In genomic region chr20:38167851-38168760, GRCh38 we compare ENCODE assay signal across 1 cellular context.
TF ChIP-seq lines count a peak whose summit lies in the region.

No MANE protein-coding gene starts in this region.

TF ChIP-seq in HepG2, 621 proteins besides CTCF, POLR2A, EP300 and RAD21 (continued from another document and continues in another):
- TF ChIP-seq ZNF407 (CRISPR knock-in tag; IDR thresholded peaks at IDR 0.05; ENCODE audit: not compliant biosample characterization): no peak
- TF ChIP-seq THRA (CRISPR knock-in tag; IDR thresholded peaks at IDR 0.05; ENCODE audit: borderline replicate concordance): peak; percentile 88; the same call in 1 of the 2 replicates
- TF ChIP-seq MAF1 (CRISPR knock-in tag; IDR thresholded peaks at IDR 0.05; ENCODE audit: borderline replicate concordance): no peak
- no peak for TF ChIP-seq CCDC6 (CRISPR knock-in tag; IDR thresholded peaks at IDR 0.05)
- no peak for TF ChIP-seq GZF1 (CRISPR knock-in tag; IDR thresholded peaks at IDR 0.05)
- TF ChIP-seq ZNF616 (CRISPR knock-in tag; IDR thresholded peaks at IDR 0.05; ENCODE audit: low read depth): peak; percentile 29; the same call in 1 of the 2 replicates
- TF ChIP-seq MED8 (CRISPR knock-in tag; IDR thresholded peaks at IDR 0.05; ENCODE audit: insufficient replicate concordance): no peak
- TF ChIP-seq SKI (IDR thresholded peaks at IDR 0.05; ENCODE audit: partially characterized antibody): peak; percentile 77
- TF ChIP-seq FOSL1 (CRISPR knock-in tag; IDR thresholded peaks at IDR 0.05; ENCODE audit: borderline replicate concordance): peak; percentile 62
- TF ChIP-seq KDM5B (CRISPR knock-in tag; IDR thresholded peaks at IDR 0.05; ENCODE audit: borderline replicate concordance): peak; percentile 88; the same call in 1 of the 2 replicates
- peak; percentile 98 for TF ChIP-seq ATF7 (IDR thresholded peaks at IDR 0.05)
- TF ChIP-seq ATF7 (CRISPR knock-in tag; IDR thresholded peaks at IDR 0.05): peak; percentile 48
- no peak for TF ChIP-seq CCAR2 (optimal IDR thresholded peaks at IDR 0.05; ENCODE audit: low read depth, low read length)
- TF ChIP-seq MEIS2 (CRISPR knock-in tag; IDR thresholded peaks at IDR 0.05): peak; percentile 79; the same call in 1 of the 2 replicates
- TF ChIP-seq NPAS2 (CRISPR knock-in tag; IDR thresholded peaks at IDR 0.05; ENCODE audit: borderline replicate concordance): no peak
- peak; percentile 65; the same call in 1 of the 2 replicates for TF ChIP-seq TARDBP (CRISPR knock-in tag; IDR thresholded peaks at IDR 0.05)
- no peak for TF ChIP-seq FOXA1 (IDR thresholded peaks at IDR 0.05)
- peak; percentile 57 for TF ChIP-seq FOXA1 (CRISPR knock-in tag; IDR thresholded peaks at IDR 0.05)
- TF ChIP-seq ZNF414 (CRISPR knock-in tag; IDR thresholded peaks at IDR 0.05): no peak
- TF ChIP-seq YEATS2 (CRISPR knock-in tag; IDR thresholded peaks at IDR 0.05; ENCODE audit: borderline replicate concordance): peak; percentile 76
- TF ChIP-seq ZNF234 (CRISPR knock-in tag; conservative IDR thresholded peaks at IDR 0.05): no peak
- TF ChIP-seq RCOR2 (CRISPR knock-in tag; IDR thresholded peaks at IDR 0.05): 0 out of 2 replicates have a peak, but pooled peaks have one; percentile 25
- no peak for TF ChIP-seq SCMH1 (CRISPR knock-in tag; IDR thresholded peaks at IDR 0.05; ENCODE audit: borderline replicate concordance)
- TF ChIP-seq RARA (CRISPR knock-in tag; IDR thresholded peaks at IDR 0.05): peak; percentile 95
- no peak for TF ChIP-seq ZNF430 (CRISPR knock-in tag; IDR thresholded peaks at IDR 0.05)
- TF ChIP-seq ZNF614 (CRISPR knock-in tag; IDR thresholded peaks at IDR 0.05; ENCODE audit: borderline replicate concordance): peak; percentile 90; the same call in 1 of the 2 replicates
- peak; percentile 75 for TF ChIP-seq KAT8 (CRISPR knock-in tag; IDR thresholded peaks at IDR 0.05)
- TF ChIP-seq ZHX1 (CRISPR knock-in tag; IDR thresholded peaks at IDR 0.05; ENCODE audit: low read depth): no peak
- no peak for TF ChIP-seq NR1H2 (CRISPR knock-in tag; IDR thresholded peaks at IDR 0.05; ENCODE audit: borderline replicate concordance, low read depth)
- no peak for TF ChIP-seq ZNF709 (CRISPR knock-in tag; IDR thresholded peaks at IDR 0.05)
- TF ChIP-seq ZNF160 (CRISPR knock-in tag; IDR thresholded peaks at IDR 0.05): 0 out of 2 replicates have a peak, but pooled peaks have one; percentile 55
- TF ChIP-seq NR2F2 (IDR thresholded peaks at IDR 0.05; ENCODE audit: borderline replicate concordance, low read depth): peak; percentile 59; the same call in 1 of the 2 replicates
- 0 out of 2 replicates have a peak, but pooled peaks have one; percentile 12 for TF ChIP-seq ZNF264 (CRISPR knock-in tag; IDR thresholded peaks at IDR 0.05)
- peak; percentile 37; the same call in 1 of the 2 replicates for TF ChIP-seq ZNF317 (CRISPR knock-in tag; IDR thresholded peaks at IDR 0.05)
- peak; percentile 77; the same call in 1 of the 2 replicates for TF ChIP-seq SKIL (CRISPR knock-in tag; IDR thresholded peaks at IDR 0.05; ENCODE audit: borderline replicate concordance)
- no peak for TF ChIP-seq RBM39 (IDR thresholded peaks at IDR 0.05; ENCODE audit: low read depth, low read length, poor library complexity, severe bottlenecking)
- no peak for TF ChIP-seq PRPF4 (IDR thresholded peaks at IDR 0.05; ENCODE audit: low read depth, low read length, poor library complexity, severe bottlenecking)
- TF ChIP-seq ZSCAN22 (CRISPR knock-in tag; IDR thresholded peaks at IDR 0.05): no peak
- TF ChIP-seq USF2 (IDR thresholded peaks at IDR 0.05; ENCODE audit: low read depth, low read length): no peak
- no peak for TF ChIP-seq USF2 (CRISPR knock-in tag; IDR thresholded peaks at IDR 0.05; ENCODE audit: borderline replicate concordance)
- TF ChIP-seq ZNF280B (CRISPR knock-in tag; IDR thresholded peaks at IDR 0.05; ENCODE audit: borderline replicate concordance): no peak
- TF ChIP-seq GABPB1 (CRISPR knock-in tag; IDR thresholded peaks at IDR 0.05): peak; percentile 74
- no peak for TF ChIP-seq ASH2L (IDR thresholded peaks at IDR 0.05; ENCODE audit: insufficient read length, low read depth, low read length)
- TF ChIP-seq KMT2A (CRISPR knock-in tag; IDR thresholded peaks at IDR 0.05): no peak
- TF ChIP-seq ZMAT5 (CRISPR knock-in tag; IDR thresholded peaks at IDR 0.05; ENCODE audit: borderline replicate concordance, low read depth): no peak
- no peak for TF ChIP-seq IRF2 (CRISPR knock-in tag; IDR thresholded peaks at IDR 0.05)
